ENCODE assay signal across 2 cellular contexts in the genomic region with DNA sequence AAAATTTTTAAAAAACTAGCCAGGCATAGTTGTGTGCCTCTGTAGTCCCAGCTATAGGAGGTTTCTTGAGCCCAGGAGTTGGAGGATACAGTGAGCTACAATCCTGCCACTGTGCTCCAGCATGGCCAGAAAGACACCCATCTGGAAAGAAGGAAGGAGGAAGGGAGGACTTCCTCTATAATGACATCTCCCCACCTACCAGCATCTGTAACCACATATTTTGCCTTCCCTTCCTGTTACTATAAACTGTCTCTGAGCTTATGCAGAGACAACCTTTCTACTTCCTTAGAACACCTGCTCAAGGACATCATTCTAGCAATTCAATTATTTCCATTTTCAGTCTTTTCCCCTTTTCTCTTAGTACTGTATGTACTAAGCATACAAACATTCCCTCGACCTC.
TF ChIP-seq lines count a peak whose summit lies in the region.

No MANE protein-coding gene starts in this region.

TF ChIP-seq in IMR-90, 13 proteins besides CTCF, POLR2A, EP300 and RAD21:
- TF ChIP-seq CEBPB (IDR thresholded peaks at IDR 0.05; ENCODE audit: low read depth, low read length) (no peak), MXI1 (IDR thresholded peaks at IDR 0.05; ENCODE audit: borderline replicate concordance, low read depth, low read length) (no peak), NFE2L2 (IDR thresholded peaks at IDR 0.05; ENCODE audit: low read depth, low read length) (no peak), SMC3 (IDR thresholded peaks at IDR 0.05; ENCODE audit: low read depth, low read length) (no peak), BHLHE40 (IDR thresholded peaks at IDR 0.05; ENCODE audit: low read depth, low read length) (no peak), MAFK (IDR thresholded peaks at IDR 0.05; ENCODE audit: low read depth, low read length) (no peak), MAZ (IDR thresholded peaks at IDR 0.05; ENCODE audit: borderline replicate concordance, low read depth, low read length) (no peak), RCOR1 (IDR thresholded peaks at IDR 0.05; ENCODE audit: insufficient replicate concordance, low read length) (no peak), FOS (IDR thresholded peaks at IDR 0.05; ENCODE audit: low read depth, low read length) (no peak), CHD1 (IDR thresholded peaks at IDR 0.05; ENCODE audit: low read depth, low read length) (no peak), RFX5 (IDR thresholded peaks at IDR 0.05; ENCODE audit: low read depth, low read length) (no peak)
- TF ChIP-seq, protein P1, sequence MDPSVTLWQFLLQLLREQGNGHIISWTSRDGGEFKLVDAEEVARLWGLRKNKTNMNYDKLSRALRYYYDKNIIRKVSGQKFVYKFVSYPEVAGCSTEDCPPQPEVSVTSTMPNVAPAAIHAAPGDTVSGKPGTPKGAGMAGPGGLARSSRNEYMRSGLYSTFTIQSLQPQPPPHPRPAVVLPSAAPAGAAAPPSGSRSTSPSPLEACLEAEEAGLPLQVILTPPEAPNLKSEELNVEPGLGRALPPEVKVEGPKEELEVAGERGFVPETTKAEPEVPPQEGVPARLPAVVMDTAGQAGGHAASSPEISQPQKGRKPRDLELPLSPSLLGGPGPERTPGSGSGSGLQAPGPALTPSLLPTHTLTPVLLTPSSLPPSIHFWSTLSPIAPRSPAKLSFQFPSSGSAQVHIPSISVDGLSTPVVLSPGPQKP (IDR thresholded peaks at IDR 0.05; ENCODE audit: borderline replicate concordance, low read depth, low read length): no peak
- TF ChIP-seq, protein P2, sequence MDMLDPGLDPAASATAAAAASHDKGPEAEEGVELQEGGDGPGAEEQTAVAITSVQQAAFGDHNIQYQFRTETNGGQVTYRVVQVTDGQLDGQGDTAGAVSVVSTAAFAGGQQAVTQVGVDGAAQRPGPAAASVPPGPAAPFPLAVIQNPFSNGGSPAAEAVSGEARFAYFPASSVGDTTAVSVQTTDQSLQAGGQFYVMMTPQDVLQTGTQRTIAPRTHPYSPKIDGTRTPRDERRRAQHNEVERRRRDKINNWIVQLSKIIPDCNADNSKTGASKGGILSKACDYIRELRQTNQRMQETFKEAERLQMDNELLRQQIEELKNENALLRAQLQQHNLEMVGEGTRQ (IDR thresholded peaks at IDR 0.05; ENCODE audit: low read depth, low read length): no peak

TF ChIP-seq in GM12878, 131 proteins besides CTCF, POLR2A, EP300 and RAD21 (continues in another document):
- TF ChIP-seq NR2C2 (IDR thresholded peaks at IDR 0.05; ENCODE audit: borderline replicate concordance, control insufficient read depth, insufficient read length, low read depth) (no peak), SPI1 (IDR thresholded peaks at IDR 0.05; ENCODE audit: borderline replicate concordance, insufficient read depth, low read depth, low read length) (peak; percentile 64; the same call in 1 of the 2 replicates), POU2F2 (IDR thresholded peaks at IDR 0.05; ENCODE audit: borderline replicate concordance, low read depth, low read length) (peak; percentile 69; the same call in 1 of the 3 replicates), RCOR1 (conservative IDR thresholded peaks at IDR 0.05; ENCODE audit: low read depth, low read length) (no peak), SREBF2 (IDR thresholded peaks at IDR 0.05; ENCODE audit: low read length) (no peak), CBX3 (IDR thresholded peaks at IDR 0.05; ENCODE audit: borderline replicate concordance, low read depth) (no peak), TCF12 (IDR thresholded peaks at IDR 0.05; ENCODE audit: low read depth, low read length) (0 out of 2 replicates have a peak, but pooled peaks have one; percentile 7), BACH1 (IDR thresholded peaks at IDR 0.05; ENCODE audit: borderline replicate concordance) (no peak), PAX8 (IDR thresholded peaks at IDR 0.05) (no peak), IKZF2 (IDR thresholded peaks at IDR 0.05) (no peak; a peak in 1 of 4 replicates), ESRRA (IDR thresholded peaks at IDR 0.05; ENCODE audit: low read length) (no peak), IKZF1 (conservative IDR thresholded peaks at IDR 0.05) (peak; percentile 40; the same call in 1 of the 2 replicates), NFYA (IDR thresholded peaks at IDR 0.05; ENCODE audit: borderline replicate concordance, low read depth, low read length) (no peak), MXI1 (IDR thresholded peaks at IDR 0.05; ENCODE audit: low read depth, low read length) (no peak), MEF2B (IDR thresholded peaks at IDR 0.05; ENCODE audit: partially characterized antibody, poor library complexity, severe bottlenecking) (peak; percentile 57), TCF7 (IDR thresholded peaks at IDR 0.05; ENCODE audit: borderline replicate concordance) (no peak), CBX5 (IDR thresholded peaks at IDR 0.05; ENCODE audit: low read depth) (no peak), MEF2A (IDR thresholded peaks at IDR 0.05; ENCODE audit: insufficient read depth, low read depth, low read length) (peak; percentile 69; the same call in 1 of the 2 replicates), TCF3 (IDR thresholded peaks at IDR 0.05; ENCODE audit: borderline replicate concordance, insufficient read depth, low read depth, low read length) (no peak), SMARCA5 (IDR thresholded peaks at IDR 0.05) (no peak), BCL11A (IDR thresholded peaks at IDR 0.05; ENCODE audit: low read depth, low read length) (no peak), EED (IDR thresholded peaks at IDR 0.05; ENCODE audit: low read depth) (peak; percentile 79), POLR2AphosphoS2 (IDR thresholded peaks at IDR 0.05; ENCODE audit: low read depth, low read length) (no peak), ATF7 (IDR thresholded peaks at IDR 0.05; ENCODE audit: low read depth) (0 out of 2 replicates have a peak, but pooled peaks have one; percentile 12), ZNF274 (IDR thresholded peaks at IDR 0.05; ENCODE audit: insufficient read depth, insufficient read length) (no peak), CHD1 (IDR thresholded peaks at IDR 0.05; ENCODE audit: low read depth, low read length) (no peak)
- TF ChIP-seq, protein P3, sequence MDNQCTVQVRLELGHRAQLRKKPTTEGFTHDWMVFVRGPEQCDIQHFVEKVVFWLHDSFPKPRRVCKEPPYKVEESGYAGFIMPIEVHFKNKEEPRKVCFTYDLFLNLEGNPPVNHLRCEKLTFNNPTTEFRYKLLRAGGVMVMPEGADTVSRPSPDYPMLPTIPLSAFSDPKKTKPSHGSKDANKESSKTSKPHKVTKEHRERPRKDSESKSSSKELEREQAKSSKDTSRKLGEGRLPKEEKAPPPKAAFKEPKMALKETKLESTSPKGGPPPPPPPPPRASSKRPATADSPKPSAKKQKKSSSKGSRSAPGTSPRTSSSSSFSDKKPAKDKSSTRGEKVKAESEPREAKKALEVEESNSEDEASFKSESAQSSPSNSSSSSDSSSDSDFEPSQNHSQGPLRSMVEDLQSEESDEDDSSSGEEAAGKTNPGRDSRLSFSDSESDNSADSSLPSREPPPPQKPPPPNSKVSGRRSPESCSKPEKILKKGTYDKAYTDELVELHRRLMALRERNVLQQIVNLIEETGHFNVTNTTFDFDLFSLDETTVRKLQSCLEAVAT (IDR thresholded peaks at IDR 0.05): no peak
- TF ChIP-seq, protein P4, sequence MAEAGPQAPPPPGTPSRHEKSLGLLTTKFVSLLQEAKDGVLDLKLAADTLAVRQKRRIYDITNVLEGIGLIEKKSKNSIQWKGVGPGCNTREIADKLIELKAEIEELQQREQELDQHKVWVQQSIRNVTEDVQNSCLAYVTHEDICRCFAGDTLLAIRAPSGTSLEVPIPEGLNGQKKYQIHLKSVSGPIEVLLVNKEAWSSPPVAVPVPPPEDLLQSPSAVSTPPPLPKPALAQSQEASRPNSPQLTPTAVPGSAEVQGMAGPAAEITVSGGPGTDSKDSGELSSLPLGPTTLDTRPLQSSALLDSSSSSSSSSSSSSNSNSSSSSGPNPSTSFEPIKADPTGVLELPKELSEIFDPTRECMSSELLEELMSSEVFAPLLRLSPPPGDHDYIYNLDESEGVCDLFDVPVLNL (IDR thresholded peaks at IDR 0.05; ENCODE audit: low read depth, low read length): no peak
- TF ChIP-seq, protein P5, sequence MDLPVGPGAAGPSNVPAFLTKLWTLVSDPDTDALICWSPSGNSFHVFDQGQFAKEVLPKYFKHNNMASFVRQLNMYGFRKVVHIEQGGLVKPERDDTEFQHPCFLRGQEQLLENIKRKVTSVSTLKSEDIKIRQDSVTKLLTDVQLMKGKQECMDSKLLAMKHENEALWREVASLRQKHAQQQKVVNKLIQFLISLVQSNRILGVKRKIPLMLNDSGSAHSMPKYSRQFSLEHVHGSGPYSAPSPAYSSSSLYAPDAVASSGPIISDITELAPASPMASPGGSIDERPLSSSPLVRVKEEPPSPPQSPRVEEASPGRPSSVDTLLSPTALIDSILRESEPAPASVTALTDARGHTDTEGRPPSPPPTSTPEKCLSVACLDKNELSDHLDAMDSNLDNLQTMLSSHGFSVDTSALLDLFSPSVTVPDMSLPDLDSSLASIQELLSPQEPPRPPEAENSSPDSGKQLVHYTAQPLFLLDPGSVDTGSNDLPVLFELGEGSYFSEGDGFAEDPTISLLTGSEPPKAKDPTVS (IDR thresholded peaks at IDR 0.05; ENCODE audit: low read depth, low read length): no peak
- TF ChIP-seq, protein P6, sequence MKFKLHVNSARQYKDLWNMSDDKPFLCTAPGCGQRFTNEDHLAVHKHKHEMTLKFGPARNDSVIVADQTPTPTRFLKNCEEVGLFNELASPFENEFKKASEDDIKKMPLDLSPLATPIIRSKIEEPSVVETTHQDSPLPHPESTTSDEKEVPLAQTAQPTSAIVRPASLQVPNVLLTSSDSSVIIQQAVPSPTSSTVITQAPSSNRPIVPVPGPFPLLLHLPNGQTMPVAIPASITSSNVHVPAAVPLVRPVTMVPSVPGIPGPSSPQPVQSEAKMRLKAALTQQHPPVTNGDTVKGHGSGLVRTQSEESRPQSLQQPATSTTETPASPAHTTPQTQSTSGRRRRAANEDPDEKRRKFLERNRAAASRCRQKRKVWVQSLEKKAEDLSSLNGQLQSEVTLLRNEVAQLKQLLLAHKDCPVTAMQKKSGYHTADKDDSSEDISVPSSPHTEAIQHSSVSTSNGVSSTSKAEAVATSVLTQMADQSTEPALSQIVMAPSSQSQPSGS (IDR thresholded peaks at IDR 0.05; ENCODE audit: low read length): peak; percentile 47; the same call in 1 of the 2 replicates
- TF ChIP-seq, protein P7, sequence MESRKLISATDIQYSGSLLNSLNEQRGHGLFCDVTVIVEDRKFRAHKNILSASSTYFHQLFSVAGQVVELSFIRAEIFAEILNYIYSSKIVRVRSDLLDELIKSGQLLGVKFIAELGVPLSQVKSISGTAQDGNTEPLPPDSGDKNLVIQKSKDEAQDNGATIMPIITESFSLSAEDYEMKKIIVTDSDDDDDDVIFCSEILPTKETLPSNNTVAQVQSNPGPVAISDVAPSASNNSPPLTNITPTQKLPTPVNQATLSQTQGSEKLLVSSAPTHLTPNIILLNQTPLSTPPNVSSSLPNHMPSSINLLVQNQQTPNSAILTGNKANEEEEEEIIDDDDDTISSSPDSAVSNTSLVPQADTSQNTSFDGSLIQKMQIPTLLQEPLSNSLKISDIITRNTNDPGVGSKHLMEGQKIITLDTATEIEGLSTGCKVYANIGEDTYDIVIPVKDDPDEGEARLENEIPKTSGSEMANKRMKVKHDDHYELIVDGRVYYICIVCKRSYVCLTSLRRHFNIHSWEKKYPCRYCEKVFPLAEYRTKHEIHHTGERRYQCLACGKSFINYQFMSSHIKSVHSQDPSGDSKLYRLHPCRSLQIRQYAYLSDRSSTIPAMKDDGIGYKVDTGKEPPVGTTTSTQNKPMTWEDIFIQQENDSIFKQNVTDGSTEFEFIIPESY (IDR thresholded peaks at IDR 0.05): no peak
- TF ChIP-seq, protein P8, sequence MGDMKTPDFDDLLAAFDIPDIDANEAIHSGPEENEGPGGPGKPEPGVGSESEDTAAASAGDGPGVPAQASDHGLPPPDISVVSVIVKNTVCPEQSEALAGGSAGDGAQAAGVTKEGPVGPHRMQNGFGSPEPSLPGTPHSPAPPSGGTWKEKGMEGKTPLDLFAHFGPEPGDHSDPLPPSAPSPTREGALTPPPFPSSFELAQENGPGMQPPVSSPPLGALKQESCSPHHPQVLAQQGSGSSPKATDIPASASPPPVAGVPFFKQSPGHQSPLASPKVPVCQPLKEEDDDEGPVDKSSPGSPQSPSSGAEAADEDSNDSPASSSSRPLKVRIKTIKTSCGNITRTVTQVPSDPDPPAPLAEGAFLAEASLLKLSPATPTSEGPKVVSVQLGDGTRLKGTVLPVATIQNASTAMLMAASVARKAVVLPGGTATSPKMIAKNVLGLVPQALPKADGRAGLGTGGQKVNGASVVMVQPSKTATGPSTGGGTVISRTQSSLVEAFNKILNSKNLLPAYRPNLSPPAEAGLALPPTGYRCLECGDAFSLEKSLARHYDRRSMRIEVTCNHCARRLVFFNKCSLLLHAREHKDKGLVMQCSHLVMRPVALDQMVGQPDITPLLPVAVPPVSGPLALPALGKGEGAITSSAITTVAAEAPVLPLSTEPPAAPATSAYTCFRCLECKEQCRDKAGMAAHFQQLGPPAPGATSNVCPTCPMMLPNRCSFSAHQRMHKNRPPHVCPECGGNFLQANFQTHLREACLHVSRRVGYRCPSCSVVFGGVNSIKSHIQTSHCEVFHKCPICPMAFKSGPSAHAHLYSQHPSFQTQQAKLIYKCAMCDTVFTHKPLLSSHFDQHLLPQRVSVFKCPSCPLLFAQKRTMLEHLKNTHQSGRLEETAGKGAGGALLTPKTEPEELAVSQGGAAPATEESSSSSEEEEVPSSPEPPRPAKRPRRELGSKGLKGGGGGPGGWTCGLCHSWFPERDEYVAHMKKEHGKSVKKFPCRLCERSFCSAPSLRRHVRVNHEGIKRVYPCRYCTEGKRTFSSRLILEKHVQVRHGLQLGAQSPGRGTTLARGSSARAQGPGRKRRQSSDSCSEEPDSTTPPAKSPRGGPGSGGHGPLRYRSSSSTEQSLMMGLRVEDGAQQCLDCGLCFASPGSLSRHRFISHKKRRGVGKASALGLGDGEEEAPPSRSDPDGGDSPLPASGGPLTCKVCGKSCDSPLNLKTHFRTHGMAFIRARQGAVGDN (IDR thresholded peaks at IDR 0.05): no peak
